In the genomic region with DNA sequence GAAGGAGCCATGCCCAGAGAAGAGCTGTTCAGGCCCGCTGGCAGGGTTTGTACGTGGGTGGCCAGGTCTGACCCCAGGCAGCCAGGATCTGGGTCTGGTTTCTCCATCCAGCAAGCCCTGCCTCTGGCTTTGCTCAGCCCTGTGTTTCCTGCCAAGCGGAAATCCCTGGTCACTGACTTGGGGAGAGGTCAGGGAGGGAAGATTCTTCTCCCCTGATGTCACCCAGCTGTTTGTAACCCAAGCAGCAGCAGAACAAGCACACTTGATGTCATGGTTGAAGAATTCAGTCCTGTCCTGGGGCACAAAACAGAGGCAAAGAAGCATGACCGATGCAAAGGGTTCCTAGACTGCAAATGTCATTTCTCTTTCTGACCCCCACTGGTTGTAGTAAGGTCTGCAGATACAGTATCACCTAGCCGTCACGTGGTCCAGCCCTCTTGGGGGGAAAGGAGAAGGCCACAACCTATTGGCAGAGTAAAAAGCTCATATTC, we compare ENCODE assay signal across 1 cellular context.
A peak's percentile ranks its signal among the peaks of the same experiment; 100 is the strongest.
TF ChIP-seq lines count a peak whose summit lies in the region.

No MANE protein-coding gene starts in this region.

TF ChIP-seq in HEK293, 187 proteins besides CTCF, POLR2A, EP300 and RAD21 (continued from another document):
- TF ChIP-seq, protein P1, sequence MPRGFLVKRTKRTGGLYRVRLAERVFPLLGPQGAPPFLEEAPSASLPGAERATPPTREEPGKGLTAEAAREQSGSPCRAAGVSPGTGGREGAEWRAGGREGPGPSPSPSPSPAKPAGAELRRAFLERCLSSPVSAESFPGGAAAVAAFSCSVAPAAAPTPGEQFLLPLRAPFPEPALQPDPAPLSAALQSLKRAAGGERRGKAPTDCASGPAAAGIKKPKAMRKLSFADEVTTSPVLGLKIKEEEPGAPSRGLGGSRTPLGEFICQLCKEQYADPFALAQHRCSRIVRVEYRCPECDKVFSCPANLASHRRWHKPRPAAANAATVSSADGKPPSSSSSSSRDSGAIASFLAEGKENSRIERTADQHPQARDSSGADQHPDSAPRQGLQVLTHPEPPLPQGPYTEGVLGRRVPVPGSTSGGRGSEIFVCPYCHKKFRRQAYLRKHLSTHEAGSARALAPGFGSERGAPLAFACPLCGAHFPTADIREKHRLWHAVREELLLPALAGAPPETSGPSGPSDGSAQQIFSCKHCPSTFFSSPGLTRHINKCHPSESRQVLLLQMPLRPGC (tag by site-specific recombination; IDR thresholded peaks at IDR 0.05) = peak; percentile 59; the same call in 1 of the 2 replicates
- TF ChIP-seq ZNF24 (tag by site-specific recombination; IDR thresholded peaks at IDR 0.05) (peak; percentile 87), ZNF157 (tag by site-specific recombination; IDR thresholded peaks at IDR 0.05) (no peak), HOXA7 (CRISPR knock-in tag; IDR thresholded peaks at IDR 0.05; ENCODE audit: borderline replicate concordance) (no peak), ZNF184 (tag by site-specific recombination; IDR thresholded peaks at IDR 0.05) (0 out of 2 replicates have a peak, but pooled peaks have one; percentile 44), ZBTB17 (tag by site-specific recombination; IDR thresholded peaks at IDR 0.05) (peak; percentile 69), SETDB1 (IDR thresholded peaks at IDR 0.05; ENCODE audit: insufficient read length, low read length) (no peak), ZNF658 (tag by site-specific recombination; IDR thresholded peaks at IDR 0.05) (no peak), ZNF138 (tag by site-specific recombination; IDR thresholded peaks at IDR 0.05; ENCODE audit: borderline replicate concordance) (no peak), ZNF23 (tag by site-specific recombination; IDR thresholded peaks at IDR 0.05; ENCODE audit: borderline replicate concordance) (no peak), ZNF623 (tag by site-specific recombination; IDR thresholded peaks at IDR 0.05) (peak; percentile 68), ZBTB48 (tag by site-specific recombination; IDR thresholded peaks at IDR 0.05) (0 out of 2 replicates have a peak, but pooled peaks have one; percentile 33), ZBTB21 (tag by site-specific recombination; IDR thresholded peaks at IDR 0.05) (peak; percentile 93), KLF8 (tag by site-specific recombination; IDR thresholded peaks at IDR 0.05) (peak; percentile 91), ZNF555 (tag by site-specific recombination; conservative IDR thresholded peaks at IDR 0.05) (0 out of 2 replicates have a peak, but pooled peaks have one; percentile 3), ZXDB (tag by site-specific recombination; IDR thresholded peaks at IDR 0.05) (peak; percentile 59), ZNF311 (tag by site-specific recombination; IDR thresholded peaks at IDR 0.05; ENCODE audit: borderline replicate concordance) (no peak), ZNF473 (tag by site-specific recombination; IDR thresholded peaks at IDR 0.05) (no peak), ZNF624 (tag by site-specific recombination; IDR thresholded peaks at IDR 0.05) (no peak), REPIN1 (tag by site-specific recombination; IDR thresholded peaks at IDR 0.05; ENCODE audit: low read depth) (no peak), ZFP3 (tag by site-specific recombination; IDR thresholded peaks at IDR 0.05; ENCODE audit: low read depth) (no peak), OSR2 (tag by site-specific recombination; IDR thresholded peaks at IDR 0.05) (no peak), ZNF660 (tag by site-specific recombination; IDR thresholded peaks at IDR 0.05) (peak; percentile 88; the same call in 1 of the 2 replicates), ZNF76 (tag by site-specific recombination; IDR thresholded peaks at IDR 0.05; ENCODE audit: borderline replicate concordance, low read depth) (no peak), ZNF324 (tag by site-specific recombination; IDR thresholded peaks at IDR 0.05) (peak; percentile 66), ZSCAN30 (tag by site-specific recombination; IDR thresholded peaks at IDR 0.05) (no peak), KLF1 (tag by site-specific recombination; IDR thresholded peaks at IDR 0.05) (peak; percentile 40; the same call in 1 of the 2 replicates)
- TF ChIP-seq, protein P2, sequence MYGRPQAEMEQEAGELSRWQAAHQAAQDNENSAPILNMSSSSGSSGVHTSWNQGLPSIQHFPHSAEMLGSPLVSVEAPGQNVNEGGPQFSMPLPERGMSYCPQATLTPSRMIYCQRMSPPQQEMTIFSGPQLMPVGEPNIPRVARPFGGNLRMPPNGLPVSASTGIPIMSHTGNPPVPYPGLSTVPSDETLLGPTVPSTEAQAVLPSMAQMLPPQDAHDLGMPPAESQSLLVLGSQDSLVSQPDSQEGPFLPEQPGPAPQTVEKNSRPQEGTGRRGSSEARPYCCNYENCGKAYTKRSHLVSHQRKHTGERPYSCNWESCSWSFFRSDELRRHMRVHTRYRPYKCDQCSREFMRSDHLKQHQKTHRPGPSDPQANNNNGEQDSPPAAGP (tag by site-specific recombination; IDR thresholded peaks at IDR 0.05) = peak; percentile 94
- TF ChIP-seq, protein P3, sequence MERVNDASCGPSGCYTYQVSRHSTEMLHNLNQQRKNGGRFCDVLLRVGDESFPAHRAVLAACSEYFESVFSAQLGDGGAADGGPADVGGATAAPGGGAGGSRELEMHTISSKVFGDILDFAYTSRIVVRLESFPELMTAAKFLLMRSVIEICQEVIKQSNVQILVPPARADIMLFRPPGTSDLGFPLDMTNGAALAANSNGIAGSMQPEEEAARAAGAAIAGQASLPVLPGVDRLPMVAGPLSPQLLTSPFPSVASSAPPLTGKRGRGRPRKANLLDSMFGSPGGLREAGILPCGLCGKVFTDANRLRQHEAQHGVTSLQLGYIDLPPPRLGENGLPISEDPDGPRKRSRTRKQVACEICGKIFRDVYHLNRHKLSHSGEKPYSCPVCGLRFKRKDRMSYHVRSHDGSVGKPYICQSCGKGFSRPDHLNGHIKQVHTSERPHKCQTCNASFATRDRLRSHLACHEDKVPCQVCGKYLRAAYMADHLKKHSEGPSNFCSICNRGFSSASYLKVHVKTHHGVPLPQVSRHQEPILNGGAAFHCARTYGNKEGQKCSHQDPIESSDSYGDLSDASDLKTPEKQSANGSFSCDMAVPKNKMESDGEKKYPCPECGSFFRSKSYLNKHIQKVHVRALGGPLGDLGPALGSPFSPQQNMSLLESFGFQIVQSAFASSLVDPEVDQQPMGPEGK (tag by site-specific recombination; IDR thresholded peaks at IDR 0.05) = peak; percentile 73
- TF ChIP-seq, protein P4, sequence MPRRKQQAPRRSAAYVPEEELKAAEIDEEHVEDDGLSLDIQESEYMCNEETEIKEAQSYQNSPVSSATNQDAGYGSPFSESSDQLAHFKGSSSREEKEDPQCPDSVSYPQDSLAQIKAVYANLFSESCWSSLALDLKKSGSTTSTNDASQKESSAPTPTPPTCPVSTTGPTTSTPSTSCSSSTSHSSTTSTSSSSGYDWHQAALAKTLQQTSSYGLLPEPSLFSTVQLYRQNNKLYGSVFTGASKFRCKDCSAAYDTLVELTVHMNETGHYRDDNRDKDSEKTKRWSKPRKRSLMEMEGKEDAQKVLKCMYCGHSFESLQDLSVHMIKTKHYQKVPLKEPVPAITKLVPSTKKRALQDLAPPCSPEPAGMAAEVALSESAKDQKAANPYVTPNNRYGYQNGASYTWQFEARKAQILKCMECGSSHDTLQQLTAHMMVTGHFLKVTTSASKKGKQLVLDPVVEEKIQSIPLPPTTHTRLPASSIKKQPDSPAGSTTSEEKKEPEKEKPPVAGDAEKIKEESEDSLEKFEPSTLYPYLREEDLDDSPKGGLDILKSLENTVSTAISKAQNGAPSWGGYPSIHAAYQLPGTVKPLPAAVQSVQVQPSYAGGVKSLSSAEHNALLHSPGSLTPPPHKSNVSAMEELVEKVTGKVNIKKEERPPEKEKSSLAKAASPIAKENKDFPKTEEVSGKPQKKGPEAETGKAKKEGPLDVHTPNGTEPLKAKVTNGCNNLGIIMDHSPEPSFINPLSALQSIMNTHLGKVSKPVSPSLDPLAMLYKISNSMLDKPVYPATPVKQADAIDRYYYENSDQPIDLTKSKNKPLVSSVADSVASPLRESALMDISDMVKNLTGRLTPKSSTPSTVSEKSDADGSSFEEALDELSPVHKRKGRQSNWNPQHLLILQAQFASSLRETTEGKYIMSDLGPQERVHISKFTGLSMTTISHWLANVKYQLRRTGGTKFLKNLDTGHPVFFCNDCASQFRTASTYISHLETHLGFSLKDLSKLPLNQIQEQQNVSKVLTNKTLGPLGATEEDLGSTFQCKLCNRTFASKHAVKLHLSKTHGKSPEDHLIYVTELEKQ (tag by site-specific recombination; IDR thresholded peaks at IDR 0.05; ENCODE audit: borderline replicate concordance) = peak; percentile 86
- TF ChIP-seq, protein P5, sequence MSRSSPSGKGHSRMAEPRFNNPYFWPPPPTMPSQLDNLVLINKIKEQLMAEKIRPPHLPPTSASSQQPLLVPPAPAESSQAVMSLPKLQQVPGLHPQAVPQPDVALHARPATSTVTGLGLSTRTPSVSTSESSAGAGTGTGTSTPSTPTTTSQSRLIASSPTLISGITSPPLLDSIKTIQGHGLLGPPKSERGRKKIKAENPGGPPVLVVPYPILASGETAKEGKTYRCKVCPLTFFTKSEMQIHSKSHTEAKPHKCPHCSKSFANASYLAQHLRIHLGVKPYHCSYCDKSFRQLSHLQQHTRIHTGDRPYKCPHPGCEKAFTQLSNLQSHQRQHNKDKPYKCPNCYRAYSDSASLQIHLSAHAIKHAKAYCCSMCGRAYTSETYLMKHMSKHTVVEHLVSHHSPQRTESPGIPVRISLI (tag by site-specific recombination; IDR thresholded peaks at IDR 0.05) = peak; percentile 47; the same call in 1 of the 2 replicates
- TF ChIP-seq, protein P6, sequence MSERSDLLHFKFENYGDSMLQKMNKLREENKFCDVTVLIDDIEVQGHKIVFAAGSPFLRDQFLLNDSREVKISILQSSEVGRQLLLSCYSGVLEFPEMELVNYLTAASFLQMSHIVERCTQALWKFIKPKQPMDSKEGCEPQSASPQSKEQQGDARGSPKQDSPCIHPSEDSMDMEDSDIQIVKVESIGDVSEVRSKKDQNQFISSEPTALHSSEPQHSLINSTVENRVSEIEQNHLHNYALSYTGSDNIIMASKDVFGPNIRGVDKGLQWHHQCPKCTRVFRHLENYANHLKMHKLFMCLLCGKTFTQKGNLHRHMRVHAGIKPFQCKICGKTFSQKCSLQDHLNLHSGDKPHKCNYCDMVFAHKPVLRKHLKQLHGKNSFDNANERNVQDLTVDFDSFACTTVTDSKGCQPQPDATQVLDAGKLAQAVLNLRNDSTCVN (tag by site-specific recombination; optimal IDR thresholded peaks at IDR 0.05) = no peak
